ENCODE assay signal across 8 cellular contexts in the genomic region with DNA sequence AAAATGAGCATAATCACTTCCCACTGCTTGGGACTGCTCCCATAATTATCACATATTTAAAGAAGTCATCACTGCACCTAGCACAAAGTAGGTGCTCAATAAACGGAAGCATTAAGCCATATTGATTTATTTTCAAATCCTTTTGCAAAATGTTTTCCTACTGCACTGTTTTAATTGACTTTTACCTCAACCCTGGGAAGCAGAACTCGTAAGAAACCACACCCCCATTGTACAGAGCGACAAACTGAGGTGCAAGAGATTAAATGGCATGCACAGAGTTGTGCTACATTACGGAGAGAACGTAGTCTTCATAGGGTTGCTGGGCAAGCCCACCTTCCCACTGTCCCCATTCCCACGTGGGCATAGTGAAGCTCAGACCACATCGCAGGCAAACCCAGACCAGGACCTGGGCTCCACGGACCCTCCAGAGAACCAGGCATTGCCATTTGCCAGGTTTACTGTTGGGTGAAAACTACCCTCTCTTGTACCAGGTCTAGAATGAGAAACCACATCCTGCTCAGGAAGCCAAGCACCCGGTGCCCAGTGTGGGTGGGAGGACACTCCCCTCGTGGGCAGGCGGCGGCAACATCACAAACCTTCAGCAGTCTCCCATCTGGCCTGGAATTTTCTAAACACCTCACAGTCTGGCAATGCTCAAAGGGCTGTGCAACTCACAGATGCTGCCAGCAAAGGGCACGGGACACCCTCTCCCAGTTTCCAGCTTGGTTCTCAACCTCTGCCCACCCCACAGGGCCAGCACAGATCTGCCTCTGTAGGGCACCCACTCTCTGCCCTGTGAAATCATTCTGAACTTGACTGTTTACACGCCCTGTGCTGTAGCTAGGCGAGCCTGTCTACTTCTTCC. TPM values are rescaled to one million over a fixed set of nuclear protein-coding genes. Genes with fewer than 3 reads are reported as not detected.
DNase-seq lines count a peak whose midpoint lies in the region; ATAC-seq and TF ChIP-seq lines count a peak whose summit lies in the region.

No MANE protein-coding gene starts in this region.

- no peaks in the 10 kb centered on the region for H3K9me3 Mint-ChIP-seq in activated T-helper 17 cell treated with anti-CD3 and anti-CD28 coated beads, Interleukin-2, amount 50 U/mL, for 72 hours
- no peaks in the 10 kb centered on the region for H3K9me3 Mint-ChIP-seq in stimulated activated memory B cell treated with anti-CD40 and anti-IgM and Interleukin-4, amounts not matched to agents 10 μg/mL and 1 μg/mL and 100 μg/mL, for 72 hours

- peak; percentile 37 for ATAC-seq in activated T-helper 17 cell treated with anti-CD3 and anti-CD28 coated beads, Interleukin-2, amount 50 U/mL, for 72 hours (replicated peaks)
- ATAC-seq in stimulated activated memory B cell treated with anti-CD40 and anti-IgM and Interleukin-4, amounts not matched to agents 10 μg/mL and 1 μg/mL and 100 μg/mL, for 72 hours: peak; percentile 51
- ATAC-seq in HG03571 (IDR thresholded peaks at IDR 0.05; ENCODE audit: unreplicated experiment): no peak

- peaks cover 69% of the 10 kb centered on the region for H3K36me3 Mint-ChIP-seq in activated T-helper 17 cell treated with anti-CD3 and anti-CD28 coated beads, Interleukin-2, amount 50 U/mL, for 72 hours (ENCODE audit: low read depth)
- H3K36me3 Mint-ChIP-seq in stimulated activated memory B cell treated with anti-CD40 and anti-IgM and Interleukin-4, amounts not matched to agents 10 μg/mL and 1 μg/mL and 100 μg/mL, for 72 hours: peaks cover 8% of the 10 kb centered on the region

- TF ChIP-seq CTCF in GM13977 (IDR thresholded peaks at IDR 0.05; ENCODE audit: extremely low read depth, insufficient read depth, missing control alignments) (no peak), GM10266 (IDR thresholded peaks at IDR 0.05; ENCODE audit: control insufficient read depth, insufficient read depth, low read depth, missing control alignments) (no peak)

- peak; percentile 63 for DNase-seq in NCI-H1694 treated with DMSO at 0.1 percent for 48 hours (lab: John Stamatoyannopoulos, UW)
- DNase-seq in iris pigment epithelial cell (ENCODE audit: low read depth): peak; percentile 43
- DNase-seq in HCEC 1CT: no peak
- DNase-seq in GM13977 (ENCODE audit: low spot score): no peak
- no peak for DNase-seq in GM10266 (ENCODE audit: extremely low spot score)

- H3K27ac Mint-ChIP-seq in activated T-helper 17 cell treated with anti-CD3 and anti-CD28 coated beads, Interleukin-2, amount 50 U/mL, for 72 hours: peak overlapping the region; percentile 100
- H3K27ac Mint-ChIP-seq in stimulated activated memory B cell treated with anti-CD40 and anti-IgM and Interleukin-4, amounts not matched to agents 10 μg/mL and 1 μg/mL and 100 μg/mL, for 72 hours: peak overlapping the region; percentile 96

- peaks cover 60% of the 10 kb centered on the region for H3K4me1 Mint-ChIP-seq in activated T-helper 17 cell treated with anti-CD3 and anti-CD28 coated beads, Interleukin-2, amount 50 U/mL, for 72 hours
- peaks cover 94% of the 10 kb centered on the region for H3K4me1 Mint-ChIP-seq in stimulated activated memory B cell treated with anti-CD40 and anti-IgM and Interleukin-4, amounts not matched to agents 10 μg/mL and 1 μg/mL and 100 μg/mL, for 72 hours

- in situ Hi-C loops in GM13977 (cut with MboI; ENCODE audit: low pct_unique_long_range_greater_than_20kb, low sequenced_read_pairs, unreplicated experiment): no loop called here

- H3K4me3 Mint-ChIP-seq in activated T-helper 17 cell treated with anti-CD3 and anti-CD28 coated beads, Interleukin-2, amount 50 U/mL, for 72 hours: peak overlapping the region; percentile 98
- H3K4me3 Mint-ChIP-seq in stimulated activated memory B cell treated with anti-CD40 and anti-IgM and Interleukin-4, amounts not matched to agents 10 μg/mL and 1 μg/mL and 100 μg/mL, for 72 hours: no peak overlapping the region

- H3K27me3 Mint-ChIP-seq in activated T-helper 17 cell treated with anti-CD3 and anti-CD28 coated beads, Interleukin-2, amount 50 U/mL, for 72 hours: no peaks in the 10 kb centered on the region
- H3K27me3 Mint-ChIP-seq in stimulated activated memory B cell treated with anti-CD40 and anti-IgM and Interleukin-4, amounts not matched to agents 10 μg/mL and 1 μg/mL and 100 μg/mL, for 72 hours: no peaks in the 10 kb centered on the region

RNA-seq across cellular contexts. Expression of gene IFFO2, which starts 8.2 kb away (rescaled TPM):
- total RNA-seq in activated T-helper 17 cell treated with anti-CD3 and anti-CD28 coated beads, Interleukin-2, amount 50 U/mL, for 72 hours: 10 to 100 TPM; 17.0 to 38.2 TPM

RNA-seq across cellular contexts. Expression of gene ALDH4A1, which starts 45.9 kb away (rescaled TPM):
- 1 to 10 TPM; 3.5 to 4.8 TPM for total RNA-seq in activated T-helper 17 cell treated with anti-CD3 and anti-CD28 coated beads, Interleukin-2, amount 50 U/mL, for 72 hours

Comparison
In these comparisons a context has a peak if more than half of its experiments do, and no peak if none do; other contexts are left out.
1. DNase-seq: peak in NCI-H1694 treated with DMSO at 0.1 percent for 48 hours (single experiment) and iris pigment epithelial cell (single experiment); none in HCEC 1CT (single experiment), GM13977 (single experiment) and GM10266 (single experiment).